Comparison of ENCODE assay signal across 1 cellular context in the genomic region with DNA sequence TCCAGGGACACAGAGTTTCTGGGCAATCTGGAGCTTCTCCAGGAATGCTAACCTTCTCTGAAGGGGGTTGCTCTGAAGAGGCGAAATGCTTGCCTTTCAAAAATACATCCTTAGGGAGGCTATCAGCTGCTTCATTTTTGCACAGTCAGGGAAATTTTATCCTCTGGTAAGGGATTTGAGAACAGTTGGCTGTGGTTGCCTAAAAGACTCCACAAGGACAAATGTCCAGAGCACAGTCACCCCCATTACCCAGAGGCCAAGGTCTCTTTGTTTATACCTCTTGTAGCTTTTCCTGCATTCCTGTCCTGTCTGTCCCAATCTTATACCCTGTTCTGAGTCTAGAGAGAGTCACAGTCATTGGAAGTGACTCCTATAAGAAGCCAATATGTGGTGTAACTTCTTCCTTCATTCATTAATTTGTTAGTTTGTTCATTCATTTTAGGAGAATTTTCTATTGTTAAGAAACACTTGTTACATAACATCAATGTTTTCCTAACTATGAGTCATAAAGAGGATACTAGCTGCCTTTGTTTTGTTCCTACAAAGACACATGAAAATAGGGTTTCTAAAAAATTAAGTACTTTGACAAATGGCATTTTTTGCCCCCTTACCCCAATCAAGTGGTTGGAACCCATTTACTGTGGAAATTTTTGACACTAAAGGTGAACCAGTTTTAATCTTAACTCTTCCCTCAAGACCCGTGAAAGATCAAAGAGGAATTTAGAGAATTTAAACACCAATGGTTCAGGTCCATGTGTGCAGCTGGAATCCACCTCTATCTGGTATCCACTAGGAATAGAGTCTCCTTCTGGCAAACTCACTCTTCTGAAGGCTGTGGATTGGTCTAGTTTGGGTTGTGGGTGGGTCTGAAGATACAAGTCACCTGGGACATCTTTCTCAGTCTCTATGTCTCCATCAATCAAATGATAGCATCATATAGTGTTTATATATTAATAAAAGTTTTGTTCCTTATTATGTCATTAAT.
TF ChIP-seq lines count a peak whose summit lies in the region.

No MANE protein-coding gene starts in this region.

TF ChIP-seq in K562, 482 proteins besides CTCF, POLR2A, EP300 and RAD21 (continued from another document):
- TF ChIP-seq, protein P1, sequence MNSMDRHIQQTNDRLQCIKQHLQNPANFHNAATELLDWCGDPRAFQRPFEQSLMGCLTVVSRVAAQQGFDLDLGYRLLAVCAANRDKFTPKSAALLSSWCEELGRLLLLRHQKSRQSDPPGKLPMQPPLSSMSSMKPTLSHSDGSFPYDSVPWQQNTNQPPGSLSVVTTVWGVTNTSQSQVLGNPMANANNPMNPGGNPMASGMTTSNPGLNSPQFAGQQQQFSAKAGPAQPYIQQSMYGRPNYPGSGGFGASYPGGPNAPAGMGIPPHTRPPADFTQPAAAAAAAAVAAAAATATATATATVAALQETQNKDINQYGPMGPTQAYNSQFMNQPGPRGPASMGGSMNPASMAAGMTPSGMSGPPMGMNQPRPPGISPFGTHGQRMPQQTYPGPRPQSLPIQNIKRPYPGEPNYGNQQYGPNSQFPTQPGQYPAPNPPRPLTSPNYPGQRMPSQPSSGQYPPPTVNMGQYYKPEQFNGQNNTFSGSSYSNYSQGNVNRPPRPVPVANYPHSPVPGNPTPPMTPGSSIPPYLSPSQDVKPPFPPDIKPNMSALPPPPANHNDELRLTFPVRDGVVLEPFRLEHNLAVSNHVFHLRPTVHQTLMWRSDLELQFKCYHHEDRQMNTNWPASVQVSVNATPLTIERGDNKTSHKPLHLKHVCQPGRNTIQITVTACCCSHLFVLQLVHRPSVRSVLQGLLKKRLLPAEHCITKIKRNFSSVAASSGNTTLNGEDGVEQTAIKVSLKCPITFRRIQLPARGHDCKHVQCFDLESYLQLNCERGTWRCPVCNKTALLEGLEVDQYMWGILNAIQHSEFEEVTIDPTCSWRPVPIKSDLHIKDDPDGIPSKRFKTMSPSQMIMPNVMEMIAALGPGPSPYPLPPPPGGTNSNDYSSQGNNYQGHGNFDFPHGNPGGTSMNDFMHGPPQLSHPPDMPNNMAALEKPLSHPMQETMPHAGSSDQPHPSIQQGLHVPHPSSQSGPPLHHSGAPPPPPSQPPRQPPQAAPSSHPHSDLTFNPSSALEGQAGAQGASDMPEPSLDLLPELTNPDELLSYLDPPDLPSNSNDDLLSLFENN (IDR thresholded peaks at IDR 0.05; ENCODE audit: low read depth in 2 of 2, low read length in 2 of 2): no peak
- TF ChIP-seq RFX5 (IDR thresholded peaks at IDR 0.05; ENCODE audit: low read depth, low read length) (no peak), C11orf30 (IDR thresholded peaks at IDR 0.05; ENCODE audit: low read depth) (peak; percentile 60), ZNF764 (CRISPR knock-in tag; IDR thresholded peaks at IDR 0.05; ENCODE audit: low read depth) (no peak), MAFK (IDR thresholded peaks at IDR 0.05; ENCODE audit: low read length) (peak; percentile 63), STAG1 (CRISPR knock-in tag; IDR thresholded peaks at IDR 0.05; ENCODE audit: borderline replicate concordance) (no peak), FIP1L1 (IDR thresholded peaks at IDR 0.05; ENCODE audit: low read depth, low read length, poor library complexity, severe bottlenecking) (no peak)
TF ChIP-seq in K562: peak in this region for 5.
